ENCODE assay signal across 9 cellular contexts in genomic region chr4:15232725-15233597, GRCh38.
A peak's percentile ranks its signal among the peaks of the same experiment; 100 is the strongest.
DNase-seq lines count a peak whose midpoint lies in the region; ATAC-seq, FAIRE-seq and TF ChIP-seq lines count a peak whose summit lies in the region.
"Had no signal": no experiment of that assay in that cellular context is flagged by ENCODE, and none has a peak within 500 bp of the region (broad histone marks: within the 10 kb centered on the region; RNA-seq: fewer than 3 reads in every experiment).

No MANE protein-coding gene starts in this region.

- H2BK20ac ChIP-seq in H9 (ENCODE audit: low read depth, low read length, poor library complexity, severe bottlenecking): no peak overlapping the region

- H3K9me3 ChIP-seq in H9 (ENCODE audit: control insufficient read depth, low read depth, low read length) (no peaks in the 10 kb centered on the region), heart right ventricle (no peaks in the 10 kb centered on the region)

- H3K4ac ChIP-seq in H9 (ENCODE audit: low read depth, low read length): no peak overlapping the region

- H3K4me2 ChIP-seq in H9 (ENCODE audit: insufficient read depth, insufficient read length, low read length): no peak overlapping the region

- no peaks in the 10 kb centered on the region for H4K20me1 ChIP-seq in H9 (ENCODE audit: control insufficient read depth, insufficient read depth, insufficient read length)

- H3K23ac ChIP-seq in H9 (ENCODE audit: insufficient read length, low read depth, low read length): no peak overlapping the region

- peak overlapping the region; percentile 29 for H2AFZ ChIP-seq in H9 (ENCODE audit: low read length)

- H3K4me1 ChIP-seq in H9 (ENCODE audit: insufficient read depth, low read length) (0 out of 2 replicates have a peak, but pooled peaks cover 2% of the 10 kb centered on the region), heart right ventricle (peaks cover 3 to 37% (median 27%) of the 10 kb centered on the region in 9 donors)

- H2BK12ac ChIP-seq in H9 (ENCODE audit: insufficient read length, low read depth, low read length): no peak overlapping the region

- no peak overlapping the region for H3K9ac ChIP-seq in H9 (ENCODE audit: extremely low read depth, insufficient read length, low read length)

- no peak overlapping the region for H2BK120ac ChIP-seq in H9 (ENCODE audit: low read depth, low read length, poor library complexity, severe bottlenecking)

- peaks cover 17 to 20% of the 10 kb centered on the region in 2 experiments for H3K4me1 Mint-ChIP-seq in H9
- peaks cover 14% of the 10 kb centered on the region for H3K4me1 Mint-ChIP-seq in stimulated activated memory B cell treated with anti-CD40 and anti-IgM and Interleukin-4, amounts not matched to agents 10 μg/mL and 1 μg/mL and 100 μg/mL, for 72 hours

- H3K27me3 Mint-ChIP-seq in H9 (ENCODE audit: low read depth): no peaks in the 10 kb centered on the region
- no peaks in the 10 kb centered on the region for H3K27me3 Mint-ChIP-seq in stimulated activated memory B cell treated with anti-CD40 and anti-IgM and Interleukin-4, amounts not matched to agents 10 μg/mL and 1 μg/mL and 100 μg/mL, for 72 hours

- no peak for FAIRE-seq in GM19239 (lab: Jason Lieb, UNC)
- FAIRE-seq: GM18507 had no signal

- no peak overlapping the region for H2AK5ac ChIP-seq in H9 (ENCODE audit: insufficient read length, low read length)

- TF ChIP-seq CTCF in AG10803 (conservative IDR thresholded peaks at IDR 0.05; ENCODE audit: low read length): no peak
- TF ChIP-seq CTCF in H9 (conservative IDR thresholded peaks at IDR 0.05): no peak
- no peak for TF ChIP-seq CTCF in heart right ventricle (IDR thresholded peaks at IDR 0.05)

- H2BK15ac ChIP-seq in H9 (ENCODE audit: low read depth, low read length): no peak overlapping the region

- no peak overlapping the region for H3T11ph ChIP-seq in H9 (ENCODE audit: low read length)

- no peaks in the 10 kb centered on the region for H3K9me3 Mint-ChIP-seq in H9
- H3K9me3 Mint-ChIP-seq in stimulated activated memory B cell treated with anti-CD40 and anti-IgM and Interleukin-4, amounts not matched to agents 10 μg/mL and 1 μg/mL and 100 μg/mL, for 72 hours: no peaks in the 10 kb centered on the region

- no peaks in the 10 kb centered on the region for H3K23me2 ChIP-seq in H9 (ENCODE audit: insufficient read length, low read depth, low read length, poor library complexity, severe bottlenecking)

- H3K27ac ChIP-seq in H9 (ENCODE audit: insufficient read length, low read depth, low read length): no peak overlapping the region
- peak overlapping the region in 8 of 10 donors; percentile 0 to 66 (median 47) for H3K27ac ChIP-seq in heart right ventricle

- no peak overlapping the region for H4K8ac ChIP-seq in H9 (replicated peaks; ENCODE audit: insufficient read length, low read depth, low read length)

- no peaks in the 10 kb centered on the region for H3K36me3 Mint-ChIP-seq in H9 (ENCODE audit: insufficient read depth in 1 of 3, low read depth in 3 of 3)
- H3K36me3 Mint-ChIP-seq in stimulated activated memory B cell treated with anti-CD40 and anti-IgM and Interleukin-4, amounts not matched to agents 10 μg/mL and 1 μg/mL and 100 μg/mL, for 72 hours: no peaks in the 10 kb centered on the region

- H3K18ac ChIP-seq in H9 (ENCODE audit: insufficient read length, low read depth, low read length): no peak overlapping the region

- H3K27me3 ChIP-seq in H9 (ENCODE audit: insufficient read depth, low read length) (no peaks in the 10 kb centered on the region), heart right ventricle (no peaks in the 10 kb centered on the region)

- H2BK5ac ChIP-seq in H9 (ENCODE audit: insufficient read length, low read length): no peak overlapping the region

- no peaks in the 10 kb centered on the region for H3K79me1 ChIP-seq in H9 (ENCODE audit: insufficient read depth, low read depth, low read length, poor library complexity, severe bottlenecking)

- H3K56ac ChIP-seq in H9 (ENCODE audit: insufficient read length, low read depth, low read length): no peak overlapping the region

- no peak overlapping the region for H4K91ac ChIP-seq in H9 (ENCODE audit: insufficient read length, low read depth, low read length)

- no peak overlapping the region; the same call in 1 of the 2 replicates for H3K14ac ChIP-seq in H9 (ENCODE audit: insufficient read depth, low read length)

- DNase-seq in AG10803 (ENCODE audit: low read depth): peak; percentile 58
- DNase-seq in H9: no peak
- peak; percentile 56 for DNase-seq in activated CD8-positive, alpha-beta memory T cell treated with anti-CD3 and anti-CD28 coated beads, Interleukin-2, amount 50 U/mL, for 48 hours
- no peak for DNase-seq in heart right ventricle
- no peak for DNase-seq in ACHN
- no peak for DNase-seq in GM19239 (ENCODE audit: insufficient read length, low spot score)

- H3K4me3 ChIP-seq in AG10803 (ENCODE audit: low read length): no peak overlapping the region
- H3K4me3 ChIP-seq in heart right ventricle: no peak overlapping the region

- peak in 7 of 8 donors; percentile 5 to 59 (median 22) for ATAC-seq in heart right ventricle
- ATAC-seq in stimulated activated memory B cell treated with anti-CD40 and anti-IgM and Interleukin-4, amounts not matched to agents 10 μg/mL and 1 μg/mL and 100 μg/mL, for 72 hours: no peak
- ATAC-seq in HG03095 (IDR thresholded peaks at IDR 0.05; ENCODE audit: unreplicated experiment): no peak

- no peak overlapping the region for H4K5ac ChIP-seq in H9 (ENCODE audit: insufficient read length, low read depth, low read length)

- H3K79me2 ChIP-seq in H9 (ENCODE audit: insufficient read depth, low read length): no peaks in the 10 kb centered on the region

- no peak overlapping the region for H3K4me3 Mint-ChIP-seq in H9
- no peak overlapping the region for H3K4me3 Mint-ChIP-seq in stimulated activated memory B cell treated with anti-CD40 and anti-IgM and Interleukin-4, amounts not matched to agents 10 μg/mL and 1 μg/mL and 100 μg/mL, for 72 hours

- H3K36me3 ChIP-seq in heart right ventricle: no peaks in the 10 kb centered on the region

- no CpG with 5 or more reads among the region's 10 CpGs for WGBS in H9 (ENCODE audit: extremely low coverage, insufficient read length, low lambda C conversion rate)
- WGBS in heart right ventricle, 2 donors: 47% methylated on average over 10 of the region's 10 CpGs

- no peak overlapping the region for H3K27ac Mint-ChIP-seq in H9
- H3K27ac Mint-ChIP-seq in stimulated activated memory B cell treated with anti-CD40 and anti-IgM and Interleukin-4, amounts not matched to agents 10 μg/mL and 1 μg/mL and 100 μg/mL, for 72 hours: peak overlapping the region; percentile 22

- in situ Hi-C loops in ACHN (cut with HindIII; ENCODE audit: low pct_ligation_motif_present, low pct_unique_long_range_greater_than_20kb, low sequenced_read_pairs): no loop called here

- intact Hi-C loops in heart right ventricle (cut with DNase I): loop anchor here in 6 of 10 donors (2.0 to 10.0 kb wide), 3 partner anchors 162 to 422 kb away; partner anchors contain the start of gene FBXL5 (in 1 of the 6)

Comparison
In these comparisons a context has a peak if more than half of its experiments do, and no peak if none do; other contexts are left out.
1. DNase-seq: peak in AG10803 (single experiment) and activated CD8-positive, alpha-beta memory T cell treated with anti-CD3 and anti-CD28 coated beads, Interleukin-2, amount 50 U/mL, for 48 hours (single experiment); none in H9 (single experiment), heart right ventricle (0 of 2), ACHN (single experiment) and GM19239 (single experiment).
2. ATAC-seq: peak in heart right ventricle (7 of 8); none in stimulated activated memory B cell treated with anti-CD40 and anti-IgM and Interleukin-4, amounts not matched to agents 10 μg/mL and 1 μg/mL and 100 μg/mL, for 72 hours (single experiment) and HG03095 (single experiment).